ENCODE assay signal across 1 cellular context in the genomic region with DNA sequence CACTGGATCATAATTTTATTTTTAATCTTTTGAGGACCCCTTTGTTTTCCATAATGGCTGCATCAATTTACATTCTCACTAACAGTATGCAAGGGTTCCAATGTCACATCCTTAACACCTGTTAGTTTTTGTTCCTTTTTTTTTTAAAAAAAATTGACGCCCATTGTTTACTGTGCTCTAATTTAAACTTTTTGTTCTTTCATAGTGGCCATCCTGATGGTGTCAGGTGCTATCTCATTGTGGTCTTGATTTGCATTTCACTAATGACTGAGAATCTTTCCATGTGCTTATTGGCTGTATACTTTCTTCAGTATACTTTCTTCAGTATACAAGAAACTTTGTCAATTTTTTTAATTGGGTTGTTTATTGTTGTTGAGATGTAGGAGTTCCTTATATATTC.
TF ChIP-seq lines count a peak whose summit lies in the region.

No MANE protein-coding gene starts in this region.

TF ChIP-seq in GM12878, 131 proteins besides CTCF, POLR2A, EP300 and RAD21 (continued from another document):
- TF ChIP-seq, protein P1, sequence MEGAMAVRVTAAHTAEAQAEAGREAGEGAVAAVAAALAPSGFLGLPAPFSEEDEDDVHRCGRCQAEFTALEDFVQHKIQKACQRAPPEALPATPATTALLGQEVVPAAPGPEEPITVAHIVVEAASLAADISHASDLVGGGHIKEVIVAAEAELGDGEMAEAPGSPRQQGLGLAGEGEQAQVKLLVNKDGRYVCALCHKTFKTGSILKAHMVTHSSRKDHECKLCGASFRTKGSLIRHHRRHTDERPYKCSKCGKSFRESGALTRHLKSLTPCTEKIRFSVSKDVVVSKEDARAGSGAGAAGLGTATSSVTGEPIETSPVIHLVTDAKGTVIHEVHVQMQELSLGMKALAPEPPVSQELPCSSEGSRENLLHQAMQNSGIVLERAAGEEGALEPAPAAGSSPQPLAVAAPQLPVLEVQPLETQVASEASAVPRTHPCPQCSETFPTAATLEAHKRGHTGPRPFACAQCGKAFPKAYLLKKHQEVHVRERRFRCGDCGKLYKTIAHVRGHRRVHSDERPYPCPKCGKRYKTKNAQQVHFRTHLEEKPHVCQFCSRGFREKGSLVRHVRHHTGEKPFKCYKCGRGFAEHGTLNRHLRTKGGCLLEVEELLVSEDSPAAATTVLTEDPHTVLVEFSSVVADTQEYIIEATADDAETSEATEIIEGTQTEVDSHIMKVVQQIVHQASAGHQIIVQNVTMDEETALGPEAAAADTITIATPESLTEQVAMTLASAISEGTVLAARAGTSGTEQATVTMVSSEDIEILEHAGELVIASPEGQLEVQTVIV (IDR thresholded peaks at IDR 0.05; ENCODE audit: borderline replicate concordance, partially characterized antibody) = no peak
- 0 out of 2 replicates have a peak, but pooled peaks have one; percentile 26 for TF ChIP-seq ATF7 (IDR thresholded peaks at IDR 0.05; ENCODE audit: low read depth)
- TF ChIP-seq MEF2B (IDR thresholded peaks at IDR 0.05; ENCODE audit: partially characterized antibody, poor library complexity, severe bottlenecking) = peak; percentile 36
- TF ChIP-seq, protein P2, sequence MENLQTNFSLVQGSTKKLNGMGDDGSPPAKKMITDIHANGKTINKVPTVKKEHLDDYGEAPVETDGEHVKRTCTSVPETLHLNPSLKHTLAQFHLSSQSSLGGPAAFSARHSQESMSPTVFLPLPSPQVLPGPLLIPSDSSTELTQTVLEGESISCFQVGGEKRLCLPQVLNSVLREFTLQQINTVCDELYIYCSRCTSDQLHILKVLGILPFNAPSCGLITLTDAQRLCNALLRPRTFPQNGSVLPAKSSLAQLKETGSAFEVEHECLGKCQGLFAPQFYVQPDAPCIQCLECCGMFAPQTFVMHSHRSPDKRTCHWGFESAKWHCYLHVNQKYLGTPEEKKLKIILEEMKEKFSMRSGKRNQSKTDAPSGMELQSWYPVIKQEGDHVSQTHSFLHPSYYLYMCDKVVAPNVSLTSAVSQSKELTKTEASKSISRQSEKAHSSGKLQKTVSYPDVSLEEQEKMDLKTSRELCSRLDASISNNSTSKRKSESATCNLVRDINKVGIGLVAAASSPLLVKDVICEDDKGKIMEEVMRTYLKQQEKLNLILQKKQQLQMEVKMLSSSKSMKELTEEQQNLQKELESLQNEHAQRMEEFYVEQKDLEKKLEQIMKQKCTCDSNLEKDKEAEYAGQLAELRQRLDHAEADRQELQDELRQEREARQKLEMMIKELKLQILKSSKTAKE (IDR thresholded peaks at IDR 0.05; ENCODE audit: low read depth, poor library complexity, severe bottlenecking) = peak; percentile 15
- peak; percentile 81 for TF ChIP-seq ZNF384 (IDR thresholded peaks at IDR 0.05; ENCODE audit: borderline replicate concordance, low read depth, low read length)
- TF ChIP-seq PAX8 (IDR thresholded peaks at IDR 0.05) = peak; percentile 78
- no peak for TF ChIP-seq BRCA1 (IDR thresholded peaks at IDR 0.05; ENCODE audit: low read depth, low read length)
- TF ChIP-seq RUNX3 (IDR thresholded peaks at IDR 0.05; ENCODE audit: low read length) = peak; percentile 55
- TF ChIP-seq ETV6 (conservative IDR thresholded peaks at IDR 0.05 in 1 of 2, IDR thresholded peaks at IDR 0.05 in 1 of 2; ENCODE audit: borderline replicate concordance in 1 of 2, low read depth in 1 of 2) = no peak
- TF ChIP-seq, protein P3, sequence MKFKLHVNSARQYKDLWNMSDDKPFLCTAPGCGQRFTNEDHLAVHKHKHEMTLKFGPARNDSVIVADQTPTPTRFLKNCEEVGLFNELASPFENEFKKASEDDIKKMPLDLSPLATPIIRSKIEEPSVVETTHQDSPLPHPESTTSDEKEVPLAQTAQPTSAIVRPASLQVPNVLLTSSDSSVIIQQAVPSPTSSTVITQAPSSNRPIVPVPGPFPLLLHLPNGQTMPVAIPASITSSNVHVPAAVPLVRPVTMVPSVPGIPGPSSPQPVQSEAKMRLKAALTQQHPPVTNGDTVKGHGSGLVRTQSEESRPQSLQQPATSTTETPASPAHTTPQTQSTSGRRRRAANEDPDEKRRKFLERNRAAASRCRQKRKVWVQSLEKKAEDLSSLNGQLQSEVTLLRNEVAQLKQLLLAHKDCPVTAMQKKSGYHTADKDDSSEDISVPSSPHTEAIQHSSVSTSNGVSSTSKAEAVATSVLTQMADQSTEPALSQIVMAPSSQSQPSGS (IDR thresholded peaks at IDR 0.05; ENCODE audit: low read length) = peak; percentile 8; the same call in 1 of the 2 replicates
- 0 out of 2 replicates have a peak, but pooled peaks have one; percentile 6 for TF ChIP-seq TCF12 (IDR thresholded peaks at IDR 0.05; ENCODE audit: low read depth, low read length)
- TF ChIP-seq IKZF2 (IDR thresholded peaks at IDR 0.05) = peak in 1 of 2 experiments; percentile 25; a peak in 2 of 4 replicates
- peak; percentile 37; the same call in 1 of the 2 replicates for TF ChIP-seq NFIC (IDR thresholded peaks at IDR 0.05; ENCODE audit: low read depth, low read length)
- TF ChIP-seq BHLHE40 (IDR thresholded peaks at IDR 0.05; ENCODE audit: borderline replicate concordance in 1 of 2, low read depth in 2 of 2, low read length in 1 of 2) = peak; percentile 35 to 38; a peak in 2 of 4 replicates
- no peak for TF ChIP-seq IKZF1 (conservative IDR thresholded peaks at IDR 0.05)
- TF ChIP-seq RAD51 (IDR thresholded peaks at IDR 0.05) = peak; percentile 47; the same call in 1 of the 2 replicates
- TF ChIP-seq MTA2 (IDR thresholded peaks at IDR 0.05; ENCODE audit: low read depth) = peak; percentile 69
